Comparison of ENCODE assay signal across 8 cellular contexts in genomic region chr19:4597975-4598671, GRCh38. TPM values are rescaled to one million over a fixed set of nuclear protein-coding genes. Genes with fewer than 3 reads are reported as not detected.
DNase-seq lines count a peak whose midpoint lies in the region; ATAC-seq, FAIRE-seq and TF ChIP-seq lines count a peak whose summit lies in the region.

No MANE protein-coding gene starts in this region.

- RAD21 ChIA-PET in GM12878 (lab: Charles Lee; ENCODE audit: unreplicated experiment) = interaction anchor here (1.3 kb wide), 1 partner anchor 25 kb away, joined by 3 read pairs; no protein-coding TSS in a partner anchor

- DNase-seq in HT-29 (ENCODE audit: low spot score) (peak; percentile 22), SKM-1 treated with dmso at 0.1 percent for 144 hours (lab: John Stamatoyannopoulos, UW; ENCODE audit: unreplicated experiment) (peak; percentile 51), GM12878 (ENCODE audit: low read depth, low spot score) (no peak)

- POLR2A ChIA-PET in GM12878 (lab: Charles Lee) = interaction anchor here (0.6 to 1.1 kb wide), 4 partner anchors 18 to 47 kb away, joined by 3 to 4 read pairs (median 4); no protein-coding TSS in a partner anchor

- peak overlapping the region; percentile 72 for H2AFZ ChIP-seq in GM12878 (ENCODE audit: control insufficient read depth, low read depth, low read length)

- ATAC-seq in GM12878 = peak; percentile 89
- ATAC-seq in GM18511 (IDR thresholded peaks at IDR 0.05; ENCODE audit: unreplicated experiment) = no peak
- ATAC-seq in GM18498 (IDR thresholded peaks at IDR 0.05; ENCODE audit: unreplicated experiment) = no peak
- no peak for ATAC-seq in HG02840 (IDR thresholded peaks at IDR 0.05; ENCODE audit: low FRiP score, unreplicated experiment)

- no peak for TF ChIP-seq RAD21 in GM12878 (IDR thresholded peaks at IDR 0.05; ENCODE audit: insufficient read depth, low read depth, low read length)

- no TSS peak for BruUV-seq in GM12878 (replicated peaks; lab: Mats Ljungman, UMichigan)

- H3K27ac ChIP-seq in BLaER1 = peak overlapping the region; percentile 66; the same call in 1 of the 2 replicates
- H3K27ac ChIP-seq in GM12878 (ENCODE audit: control insufficient read depth, insufficient read depth) = no peak overlapping the region
- H3K27ac ChIP-seq in mesodermal cell (ENCODE audit: low read depth, low read length, severe bottlenecking) = no peak overlapping the region

- H3K9me3 ChIP-seq in BLaER1 (no peaks in the 10 kb centered on the region), GM12878 (replicated peaks; ENCODE audit: control insufficient read depth, insufficient read depth, low read length) (no peaks in the 10 kb centered on the region), mesodermal cell (ENCODE audit: control insufficient read depth, low read length) (no peaks in the 10 kb centered on the region)

- H3K4me3 ChIP-seq in BLaER1 = peak overlapping the region; percentile 65
- H3K4me3 ChIP-seq in GM12878 = no peak overlapping the region; the same call in 1 of the 2 replicates
- peak overlapping the region; percentile 18 for H3K4me3 ChIP-seq in mesodermal cell (ENCODE audit: extremely low read depth, insufficient read depth, low read length, poor library complexity, severe bottlenecking)

- TF ChIP-seq EP300 in GM12878 (IDR thresholded peaks at IDR 0.05; ENCODE audit: borderline replicate concordance in 1 of 2, control insufficient read depth in 1 of 2, low read depth in 2 of 2, low read length in 2 of 2) = no peak

- CTCF ChIA-PET in GM12878 (lab: Yijun Ruan, JAX) = interaction anchor here (1.0 to 1.6 kb wide), 3 partner anchors 35 to 39 kb away, joined by 3 to 5 read pairs (median 3); no protein-coding TSS in a partner anchor

- H3K27me3 ChIP-seq in BLaER1 (no peaks in the 10 kb centered on the region), GM12878 (replicated peaks in 1 of 2; ENCODE audit: control insufficient read depth in 2 of 2, insufficient read depth in 2 of 2, low read length in 1 of 2) (no peaks in the 10 kb centered on the region)

- no peaks in the 10 kb centered on the region for H3K36me3 ChIP-seq in BLaER1
- no peaks in the 10 kb centered on the region for H3K36me3 ChIP-seq in GM12878 (ENCODE audit: control insufficient read depth in 2 of 2, insufficient read depth in 2 of 2, low read length in 1 of 2)
- H3K36me3 ChIP-seq in mesodermal cell (ENCODE audit: control insufficient read depth, insufficient read depth, low read length) = no peaks in the 10 kb centered on the region

- H3K79me2 ChIP-seq in GM12878 (ENCODE audit: control insufficient read depth, insufficient read depth, low read length) = no peaks in the 10 kb centered on the region

- H3K4me1 ChIP-seq in BLaER1 = peaks cover 15% of the 10 kb centered on the region
- peaks cover 2% of the 10 kb centered on the region; the same call in 1 of the 2 replicates for H3K4me1 ChIP-seq in GM12878 (ENCODE audit: control insufficient read depth, insufficient read depth, low read length)
- H3K4me1 ChIP-seq in mesodermal cell (ENCODE audit: control insufficient read depth, insufficient read depth, low read length, poor library complexity, severe bottlenecking) = no peaks in the 10 kb centered on the region

- intact Hi-C loops in GM12878 (cut with micrococcal nuclease; ENCODE audit: unreplicated experiment) = no loop called here

- H3K9ac ChIP-seq in BLaER1 (peak overlapping the region; percentile 70), GM12878 (ENCODE audit: control insufficient read depth, insufficient read depth, low read length) (no peak overlapping the region)

- no peaks in the 10 kb centered on the region for H4K20me1 ChIP-seq in BLaER1
- H4K20me1 ChIP-seq in GM12878 (ENCODE audit: control insufficient read depth, insufficient read depth) = no peaks in the 10 kb centered on the region

- no peak for TF ChIP-seq POLR2A in GM12878 (IDR thresholded peaks at IDR 0.05; ENCODE audit: low read depth, low read length)

- 5% methylated on average over 18 of the region's 32 CpGs for WGBS in GM12878 (ENCODE audit: insufficient coverage, insufficient replicate concordance, low lambda C conversion rate, missing lambda C conversion rate)
- 0 to 2% methylated on average over 10 to 17 of the region's 32 CpGs for WGBS in mesodermal cell (ENCODE audit: insufficient coverage in 2 of 2), 2 experiments

- peak overlapping the region; percentile 90 for H3K4me2 ChIP-seq in BLaER1
- H3K4me2 ChIP-seq in GM12878 (ENCODE audit: control insufficient read depth, insufficient read depth) = peak overlapping the region; percentile 71; the same call in 1 of the 2 replicates

- no peak for TF ChIP-seq CTCF in GM12878 (IDR thresholded peaks at IDR 0.05 in 2 of 3, conservative IDR thresholded peaks at IDR 0.05 in 1 of 3; ENCODE audit: control insufficient read depth in 2 of 3, extremely low read depth in 1 of 3, insufficient read depth in 1 of 3, low read depth in 3 of 3, low read length in 3 of 3)

- FAIRE-seq in GM12878 (lab: Jason Lieb, UNC) = no peak

- SMC1A ChIA-PET in GM12878 (lab: Charles Lee; ENCODE audit: uncharacterized antibody, unreplicated experiment) = no interaction called here

- in situ Hi-C loops in GM12878 (cut with MboI) = no loop called here

TF ChIP-seq in GM12878, 131 proteins besides CTCF, POLR2A, EP300 and RAD21 (continues in another document):
- TF ChIP-seq BHLHE40 (IDR thresholded peaks at IDR 0.05; ENCODE audit: borderline replicate concordance in 1 of 2, low read depth in 2 of 2, low read length in 1 of 2) = peak; percentile 43 to 62; a peak in 3 of 4 replicates
- 0 out of 2 replicates have a peak, but pooled peaks have one; percentile 31 for TF ChIP-seq NR2F1 (conservative IDR thresholded peaks at IDR 0.05)
- TF ChIP-seq TCF12 (IDR thresholded peaks at IDR 0.05; ENCODE audit: low read depth, low read length) = 0 out of 2 replicates have a peak, but pooled peaks have one; percentile 48

RNA-seq across cellular contexts. Expression of gene SEMA6B, which starts 38.6 kb away (rescaled TPM):
- 0.70 and 0.84 TPM in 2 replicates for total RNA-seq in HT-29 (2014; rRNA removed; shearing (Covaris generic))
- total RNA-seq in GM12878 (2013; cell fraction: nucleolus; rRNA removed) = not detected in 2 replicates
- total RNA-seq in GM12878 (2014; rRNA removed) = not detected in 2 replicates
- not detected in 2 replicates for total RNA-seq in GM12878 (2014; rRNA removed; fragmentation: Illumina TruSeq; extraction: Trizol)
- 0.08 and 0.13 TPM in 2 replicates for total RNA-seq in GM12878 (2021)
- polyA plus RNA-seq in GM12878 (2011; ENCODE audit: low read depth) = not detected
- not detected in 2 replicates for polyA plus RNA-seq in GM12878 (2011; rRNA removed)
- 0.03 and 0.10 TPM in 2 replicates for polyA plus RNA-seq in GM12878 (2011; cell fraction: cytosol; rRNA removed)
- polyA plus RNA-seq in GM12878 (2011; cell fraction: nucleus; rRNA removed) = 0.04 and 0.12 TPM in 2 replicates
- 0.06 TPM in 1 of 2 replicates, not detected in the other for polyA plus RNA-seq in GM12878 (2012)
- not detected in 2 replicates for polyA plus RNA-seq in GM12878 (2014; fragmentation: Illumina TruSeq; extraction: Trizol)
- not detected for polyA plus RNA-seq in GM12878 (2014; fragmentation: Nextera tagmentation; extraction: Ambion mirVana)
- polyA plus RNA-seq in GM12878 (2014; rRNA removed) = not detected in 2 replicates
- polyA plus RNA-seq in GM12878 (2016; fragmentation: Nextera tagmentation; extraction: Ambion mirVana) = not detected
- not detected in 2 replicates for polyA minus RNA-seq in GM12878 (2011; rRNA and poly(A)+ RNA removed)
- not detected in 2 replicates for polyA minus RNA-seq in GM12878 (2011; cell fraction: cytosol; rRNA and poly(A)+ RNA removed)
- polyA minus RNA-seq in GM12878 (2011; cell fraction: nucleus; rRNA and poly(A)+ RNA removed) = not detected in 2 replicates
- 10.8 TPM for polyA plus RNA-seq in mesodermal cell (2013, experiment 1 of 2)
- polyA plus RNA-seq in mesodermal cell (2013, experiment 2 of 2) = 10.8 TPM

RNA-seq across cellular contexts. Expression of gene TNFAIP8L1, which starts 41.2 kb away (rescaled TPM):
- total RNA-seq in HT-29 (2014; rRNA removed; shearing (Covaris generic)) = 6.3 TPM in 2 replicates
- total RNA-seq in GM12878 (2013; cell fraction: nucleolus; rRNA removed) = 17.9 and 19.3 TPM in 2 replicates
- total RNA-seq in GM12878 (2014; rRNA removed) (5.0 TPM in 2 replicates), GM12878 (2014; rRNA removed; fragmentation: Illumina TruSeq; extraction: Trizol) (8.3 and 8.7 TPM in 2 replicates), GM12878 (2021) (12.7 and 14.3 TPM in 2 replicates)
- 4.5 TPM for polyA plus RNA-seq in GM12878 (2011; ENCODE audit: low read depth)
- polyA plus RNA-seq in GM12878 (2011; rRNA removed) (7.6 and 9.0 TPM in 2 replicates), GM12878 (2014; fragmentation: Illumina TruSeq; extraction: Trizol) (4.6 and 8.6 TPM in 2 replicates), GM12878 (2014; fragmentation: Nextera tagmentation; extraction: Ambion mirVana) (1 to 10 TPM in 1 of 2 experiments, under 1 TPM in 1; 0.93 to 2.4 TPM), GM12878 (2014; rRNA removed) (12.4 and 13.1 TPM in 2 replicates), GM12878 (2016; fragmentation: Nextera tagmentation; extraction: Ambion mirVana) (1 to 10 TPM; 8.3 to 9.2 TPM)
- 14.0 and 14.6 TPM in 2 replicates for polyA plus RNA-seq in GM12878 (2011; cell fraction: cytosol; rRNA removed)
- polyA plus RNA-seq in GM12878 (2011; cell fraction: nucleus; rRNA removed) = 4.2 and 6.9 TPM in 2 replicates
- polyA plus RNA-seq in GM12878 (2012) = 7.7 and 9.0 TPM in 2 replicates
- polyA minus RNA-seq in GM12878 (2011; rRNA and poly(A)+ RNA removed) = 6.7 and 13.4 TPM in 2 replicates
- polyA minus RNA-seq in GM12878 (2011; cell fraction: cytosol; rRNA and poly(A)+ RNA removed) = 5.9 and 6.3 TPM in 2 replicates
- 4.1 and 6.6 TPM in 2 replicates for polyA minus RNA-seq in GM12878 (2011; cell fraction: nucleus; rRNA and poly(A)+ RNA removed)
- polyA plus RNA-seq in mesodermal cell (2013, experiment 1 of 2) = 18.1 TPM
- polyA plus RNA-seq in mesodermal cell (2013, experiment 2 of 2) = 14.3 TPM

RNA-seq across cellular contexts. Expression of gene LRG1, which starts 58.3 kb away (rescaled TPM):
- 16.1 and 19.1 TPM in 2 replicates for total RNA-seq in HT-29 (2014; rRNA removed; shearing (Covaris generic))
- total RNA-seq in GM12878 (2013; cell fraction: nucleolus; rRNA removed) = 0.69 and 1.4 TPM in 2 replicates
- total RNA-seq in GM12878 (2014; rRNA removed) (0.44 and 0.62 TPM in 2 replicates), GM12878 (2014; rRNA removed; fragmentation: Illumina TruSeq; extraction: Trizol) (0.51 and 0.63 TPM in 2 replicates), GM12878 (2021) (1.1 and 1.2 TPM in 2 replicates)
- polyA plus RNA-seq in GM12878 (2011; ENCODE audit: low read depth) = 0.31 TPM
- polyA plus RNA-seq in GM12878 (2011; rRNA removed) (2.5 and 4.7 TPM in 2 replicates), GM12878 (2014; fragmentation: Illumina TruSeq; extraction: Trizol) (0.13 and 0.53 TPM in 2 replicates), GM12878 (2014; fragmentation: Nextera tagmentation; extraction: Ambion mirVana) (under 1 TPM; 0.29 to 0.31 TPM), GM12878 (2014; rRNA removed) (1.0 and 1.6 TPM in 2 replicates), GM12878 (2016; fragmentation: Nextera tagmentation; extraction: Ambion mirVana) (under 1 TPM; 0.43 TPM)
- 6.4 and 7.8 TPM in 2 replicates for polyA plus RNA-seq in GM12878 (2011; cell fraction: cytosol; rRNA removed)
- polyA plus RNA-seq in GM12878 (2011; cell fraction: nucleus; rRNA removed) = 1.4 and 1.6 TPM in 2 replicates
- 0.89 and 0.93 TPM in 2 replicates for polyA plus RNA-seq in GM12878 (2012)
- 1.8 and 4.3 TPM in 2 replicates for polyA minus RNA-seq in GM12878 (2011; rRNA and poly(A)+ RNA removed)
- polyA minus RNA-seq in GM12878 (2011; cell fraction: cytosol; rRNA and poly(A)+ RNA removed) = 1.5 and 1.7 TPM in 2 replicates
- 0.85 and 1.1 TPM in 2 replicates for polyA minus RNA-seq in GM12878 (2011; cell fraction: nucleus; rRNA and poly(A)+ RNA removed)
- 1.6 TPM for polyA plus RNA-seq in mesodermal cell (2013, experiment 1 of 2)
- polyA plus RNA-seq in mesodermal cell (2013, experiment 2 of 2) = 1.1 TPM
